ENCODE assay signal across 28 cellular contexts in the genomic region with DNA sequence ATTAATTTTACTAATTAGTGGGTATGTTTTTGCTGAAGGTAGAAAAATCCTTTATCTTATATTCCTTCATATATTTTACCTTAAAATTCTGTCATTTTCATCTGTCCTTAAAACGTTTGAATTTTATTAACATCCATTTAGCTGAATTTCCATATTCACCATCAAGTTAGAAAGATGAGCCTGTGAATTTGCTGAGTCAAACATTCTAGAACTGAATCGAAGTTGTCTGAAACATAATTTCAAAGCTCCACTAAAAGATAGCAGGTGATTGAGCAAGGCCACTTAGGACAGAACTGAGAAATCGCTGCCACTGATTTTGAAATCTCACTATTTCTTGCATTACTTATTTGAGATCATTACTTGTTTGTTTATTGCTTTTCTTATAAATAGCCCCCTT. TPM values are rescaled to one million over a fixed set of nuclear protein-coding genes. Genes with fewer than 3 reads are reported as not detected.
"Had no signal": no experiment of that assay in that cellular context is flagged by ENCODE, and none has a peak within 500 bp of the region (broad histone marks: within the 10 kb centered on the region; RNA-seq: fewer than 3 reads in every experiment).

No MANE protein-coding gene starts in this region.

- DNase-seq: activated CD4-positive, alpha-beta T cell treated with anti-CD3 and anti-CD28 coated beads, Interleukin-2, amount 50 U/mL, for 1 hour; activated CD8-positive, alpha-beta T cell treated with anti-CD3 and anti-CD28 coated beads for 36 hours; activated gamma-delta T cell treated with Interleukin-2 at 50 U/mL for 16 hours; activated T-cell treated with anti-CD3 and anti-CD28 coated beads, Interleukin-2, amount 50 U/mL, for 4 hours; aorta; body of pancreas; dermis blood vessel endothelial cell; effector CD4-positive, alpha-beta T cell; esophagus squamous epithelium; gastrocnemius medialis; glutamatergic neuron; left lung; pancreas; psoas muscle; stimulated activated CD4-positive, alpha-beta T cell treated with anti-CD3 and anti-CD28 coated beads, Interleukin-1b, Interleukin-23, amount 100 ng/mL, for 48 hours; stimulated activated CD4-positive, alpha-beta T cell treated with anti-CD3 and anti-CD28 coated beads, Interleukin-4, amount 100 ng/mL, for 4 hours; stimulated activated CD8-positive, alpha-beta memory T cell treated with anti-CD3 and anti-CD28 coated beads, Interleukin-4, amount 100 ng/mL, for 48 hours; stimulated activated naive CD8-positive, alpha-beta T cell treated with anti-CD3 and anti-CD28 coated beads, Interleukin-15, amount 100 ng/mL, for 72 hours; substantia nigra; uterus had no signal

- H3K4me1 ChIP-seq: body of pancreas, esophagus squamous epithelium, gastrocnemius medialis, left lung, pancreas, psoas muscle, uterus had no signal

- H3K27ac ChIP-seq: body of pancreas, epithelial cell of prostate, esophagus squamous epithelium, gastrocnemius medialis, left lung, pancreas, psoas muscle, uterus had no signal

- ATAC-seq: activated CD8-positive, alpha-beta T cell treated with anti-CD3 and anti-CD28 coated beads for 36 hours; activated naive CD4-positive, alpha-beta T cell treated with anti-CD3 and anti-CD28 coated beads, Interleukin-2, amount 50 U/mL, for 72 hours; activated T-cell treated with anti-CD3 and anti-CD28 coated beads, Interleukin-2, amount 50 U/mL, for 4 hours; activated T-helper 17 cell treated with anti-CD3 and anti-CD28 coated beads, Interleukin-2, amount 50 U/mL, for 72 hours; body of pancreas; gastrocnemius medialis; left lung; pancreas; psoas muscle; stimulated activated memory B cell treated with anti-CD40 and anti-IgM and Interleukin-4, amounts not matched to agents 10 μg/mL and 1 μg/mL and 100 μg/mL, for 72 hours; stimulated activated naive CD8-positive, alpha-beta T cell treated with anti-CD3 and anti-CD28 coated beads, Interleukin-15, amount 100 ng/mL, for 72 hours had no signal

- H3K36me3 ChIP-seq: gastrocnemius medialis, pancreas had no signal

- H3K4me2 ChIP-seq: smooth muscle cell had no signal

- H3K27me3 ChIP-seq: body of pancreas, esophagus squamous epithelium, gastrocnemius medialis, left lung, pancreas, uterus had no signal

- H3K9me3 ChIP-seq: body of pancreas, esophagus squamous epithelium, gastrocnemius medialis, left lung, pancreas, psoas muscle, uterus had no signal

- H3K4me3 ChIP-seq: body of pancreas, esophagus squamous epithelium, gastrocnemius medialis, left lung, pancreas, psoas muscle, smooth muscle cell, uterus had no signal

- FAIRE-seq: colon, endometrium, islet of Langerhans, pancreas had no signal

RNA-seq across cellular contexts. Expression of gene HGF, which starts 17.5 kb away (rescaled TPM):
- total RNA-seq: activated CD8-positive, alpha-beta T cell treated with anti-CD3 and anti-CD28 coated beads for 36 hours; activated T-helper 17 cell treated with anti-CD3 and anti-CD28 coated beads, Interleukin-2, amount 50 U/mL, for 72 hours had no signal
